Comparison of ENCODE assay signal across 9 cellular contexts in the genomic region with DNA sequence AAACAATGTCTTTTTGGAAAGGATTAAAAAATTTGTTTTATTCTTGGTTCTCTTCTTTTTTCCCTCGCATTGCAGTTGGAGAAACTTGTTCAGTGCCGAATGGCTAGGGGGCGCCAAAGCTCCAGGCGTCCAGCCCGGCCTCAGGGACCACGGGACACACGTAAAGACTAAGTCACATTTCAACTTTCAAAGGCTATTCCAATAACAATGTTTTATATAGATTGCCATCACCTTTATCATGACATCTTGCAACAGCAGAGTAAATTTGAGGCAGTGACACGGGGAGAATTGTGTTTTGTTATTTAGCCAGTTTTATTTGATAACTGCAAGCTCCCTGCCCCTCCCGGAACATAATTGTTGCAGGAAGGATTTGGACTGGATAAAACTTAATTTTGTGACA. TPM values are rescaled to one million over a fixed set of nuclear protein-coding genes. Genes with fewer than 3 reads are reported as not detected.
A peak's percentile ranks its signal among the peaks of the same experiment; 100 is the strongest.
DNase-seq lines count a peak whose midpoint lies in the region; ATAC-seq and TF ChIP-seq lines count a peak whose summit lies in the region.
"Had no signal": no experiment of that assay in that cellular context is flagged by ENCODE, and none has a peak within 500 bp of the region (broad histone marks: within the 10 kb centered on the region; RNA-seq: fewer than 3 reads in every experiment).

No MANE protein-coding gene starts in this region.

- DNase-seq in COLO829 (ENCODE audit: low spot score) (peak; percentile 66), HCEC 1CT (peak; percentile 58), NCI-H748 treated with DMSO at 0.1 percent for 48 hours (lab: John Stamatoyannopoulos, UW) (peak; percentile 42), fibroblast of pulmonary artery (ENCODE audit: low read depth) (peak; percentile 80), type B pancreatic cell (ENCODE audit: extremely low spot score, unreplicated experiment) (no peak), NCI-H187 treated with DMSO at 0.1 percent for 48 hours (lab: John Stamatoyannopoulos, UW) (no peak)
- DNase-seq in activated CD8-positive, alpha-beta memory T cell treated with anti-CD3 and anti-CD28 coated beads, Interleukin-2, amount 50 U/mL, for 4 hours, result peak; percentile 50
- DNase-seq in natural killer cell treated with Interleukin-12 subunit alpha and Interleukin-12 subunit beta and Interleukin-15 and Interleukin-18, amount 100 ng/mL, for 72 hours (ENCODE audit: low spot score), result no peak
- DNase-seq: activated B cell treated with CpG ODN at 0.5 μM for 24 hours had no signal

- ATAC-seq in natural killer cell treated with Interleukin-12 subunit alpha and Interleukin-12 subunit beta and Interleukin-15 and Interleukin-18, amount 100 ng/mL, for 72 hours, result no peak

- no peaks in the 10 kb centered on the region for H3K9me3 Mint-ChIP-seq in natural killer cell treated with Interleukin-12 subunit alpha and Interleukin-12 subunit beta and Interleukin-15 and Interleukin-18, amount 100 ng/mL, for 72 hours
- H3K9me3 Mint-ChIP-seq in type B pancreatic cell, result no peaks in the 10 kb centered on the region
- H3K9me3 Mint-ChIP-seq: activated B cell treated with CpG ODN at 0.5 μM for 24 hours had no signal

- TF ChIP-seq CTCF in fibroblast of pulmonary artery (IDR thresholded peaks at IDR 0.05; ENCODE audit: low read length, missing control alignments) (peak; percentile 95), type B pancreatic cell (conservative IDR thresholded peaks at IDR 0.05) (peak; percentile 99)

- peaks cover 14 to 26% of the 10 kb centered on the region in 2 donors for H3K27me3 Mint-ChIP-seq in natural killer cell treated with Interleukin-12 subunit alpha and Interleukin-12 subunit beta and Interleukin-15 and Interleukin-18, amount 100 ng/mL, for 72 hours
- H3K27me3 Mint-ChIP-seq in type B pancreatic cell, result peaks cover 40% of the 10 kb centered on the region

- peak overlapping the region in 1 of 2 donors; percentile 51 for H3K27ac Mint-ChIP-seq in natural killer cell treated with Interleukin-12 subunit alpha and Interleukin-12 subunit beta and Interleukin-15 and Interleukin-18, amount 100 ng/mL, for 72 hours
- H3K27ac Mint-ChIP-seq in type B pancreatic cell, result peak overlapping the region; percentile 87
- H3K27ac Mint-ChIP-seq: activated B cell treated with CpG ODN at 0.5 μM for 24 hours had no signal

- peaks cover 10 to 29% of the 10 kb centered on the region in 2 donors for H3K4me1 Mint-ChIP-seq in natural killer cell treated with Interleukin-12 subunit alpha and Interleukin-12 subunit beta and Interleukin-15 and Interleukin-18, amount 100 ng/mL, for 72 hours (ENCODE audit: low read depth in 2 of 2)
- peaks cover 17% of the 10 kb centered on the region for H3K4me1 Mint-ChIP-seq in type B pancreatic cell (ENCODE audit: unreplicated experiment)

- H3K4me3 ChIP-seq in fibroblast of pulmonary artery (replicated peaks; ENCODE audit: low read depth, low read length), result peak overlapping the region; percentile 44

- peak overlapping the region; percentile 82 for H3K4me3 Mint-ChIP-seq in natural killer cell treated with Interleukin-12 subunit alpha and Interleukin-12 subunit beta and Interleukin-15 and Interleukin-18, amount 100 ng/mL, for 72 hours
- peak overlapping the region; percentile 89 for H3K4me3 Mint-ChIP-seq in type B pancreatic cell
- H3K4me3 Mint-ChIP-seq: activated B cell treated with CpG ODN at 0.5 μM for 24 hours had no signal

- H3K36me3 Mint-ChIP-seq in natural killer cell treated with Interleukin-12 subunit alpha and Interleukin-12 subunit beta and Interleukin-15 and Interleukin-18, amount 100 ng/mL, for 72 hours, result no peaks in the 10 kb centered on the region
- no peaks in the 10 kb centered on the region for H3K36me3 Mint-ChIP-seq in type B pancreatic cell

RNA-seq across cellular contexts. Expression of gene IGFBP3, which starts 2.2 kb away (rescaled TPM):
- total RNA-seq in natural killer cell treated with Interleukin-12 subunit alpha and Interleukin-12 subunit beta and Interleukin-15 and Interleukin-18, amount 100 ng/mL, for 72 hours, result 1 to 10 TPM in 1 of 2 donors, not detected in 1; 1.7 TPM
- 336 and 1,244 TPM in 2 replicates for total RNA-seq in type B pancreatic cell (ENCODE audit: low replicate concordance)
- total RNA-seq: activated B cell treated with CpG ODN at 0.5 μM for 24 hours had no signal

RNA-seq across cellular contexts. Expression of gene IGFBP1, which starts 35.0 kb away (rescaled TPM):
- total RNA-seq in natural killer cell treated with Interleukin-12 subunit alpha and Interleukin-12 subunit beta and Interleukin-15 and Interleukin-18, amount 100 ng/mL, for 72 hours, result not detected
- 0.75 and 3.1 TPM in 2 replicates for total RNA-seq in type B pancreatic cell (ENCODE audit: low replicate concordance)
- total RNA-seq: activated B cell treated with CpG ODN at 0.5 μM for 24 hours had no signal

RNA-seq across cellular contexts. Expression of gene CCDC201, which starts 50.4 kb away (rescaled TPM):
- not detected for total RNA-seq in natural killer cell treated with Interleukin-12 subunit alpha and Interleukin-12 subunit beta and Interleukin-15 and Interleukin-18, amount 100 ng/mL, for 72 hours
- total RNA-seq in type B pancreatic cell (ENCODE audit: low replicate concordance), result not detected in 2 replicates
- total RNA-seq: activated B cell treated with CpG ODN at 0.5 μM for 24 hours had no signal

Comparison
In these comparisons a context has a peak if more than half of its experiments do, and no peak if none do; other contexts are left out.
1. DNase-seq: peak in COLO829 (single experiment), HCEC 1CT (single experiment), NCI-H748 treated with DMSO at 0.1 percent for 48 hours (single experiment), activated CD8-positive, alpha-beta memory T cell treated with anti-CD3 and anti-CD28 coated beads, Interleukin-2, amount 50 U/mL, for 4 hours (single experiment) and fibroblast of pulmonary artery (single experiment); none in natural killer cell treated with Interleukin-12 subunit alpha and Interleukin-12 subunit beta and Interleukin-15 and Interleukin-18, amount 100 ng/mL, for 72 hours (single experiment), type B pancreatic cell (single experiment) and NCI-H187 treated with DMSO at 0.1 percent for 48 hours (single experiment).
2. RNA of gene IGFBP3, which starts 2.2 kb away (total RNA-seq): 336 to 1,244 TPM in type B pancreatic cell; 1.7 TPM in natural killer cell treated with Interleukin-12 subunit alpha and Interleukin-12 subunit beta and Interleukin-15 and Interleukin-18, amount 100 ng/mL, for 72 hours; every median in the first group is over 100 times any median in the second.